ENCODE assay signal across 10 cellular contexts in the genomic region with DNA sequence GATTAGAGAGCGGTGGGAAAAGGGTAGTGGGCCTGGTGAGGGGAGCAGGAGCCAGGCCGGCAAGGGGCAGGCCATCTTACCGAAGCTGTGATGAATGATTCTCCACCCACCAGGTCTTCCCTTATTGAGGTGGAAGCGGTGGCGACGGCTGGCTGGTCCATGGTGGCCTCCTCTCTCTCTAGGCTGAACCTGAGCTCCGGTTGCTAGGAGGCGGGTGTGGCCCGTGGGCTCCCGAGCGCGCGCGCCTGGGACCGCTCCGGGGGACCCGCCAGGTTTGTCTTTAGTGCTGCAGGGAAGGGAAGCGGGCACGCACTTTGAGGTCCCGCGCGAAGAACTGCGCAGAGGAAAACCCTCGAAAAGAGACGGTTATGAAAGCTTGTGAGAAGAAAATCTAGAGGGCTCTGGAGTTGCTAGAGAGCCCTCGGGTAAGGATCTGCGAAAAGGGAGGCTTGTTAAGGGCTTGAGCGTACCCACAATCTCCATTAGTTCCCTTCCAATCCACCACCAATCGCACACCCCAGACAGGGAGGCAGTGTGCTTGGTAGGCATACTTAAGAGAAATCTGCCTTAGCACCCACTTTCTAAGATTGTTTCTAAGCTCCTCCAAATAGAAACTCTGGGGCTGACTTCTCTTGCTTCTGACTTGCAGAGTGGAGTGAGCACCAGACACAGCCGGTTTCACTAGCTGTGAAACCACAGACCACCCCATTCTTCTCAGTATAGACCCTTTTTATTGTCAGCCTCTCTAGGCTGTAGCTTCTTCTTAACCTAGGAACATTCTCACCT. TPM values are rescaled to one million over a fixed set of nuclear protein-coding genes. Genes with fewer than 3 reads are reported as not detected.
A peak's percentile ranks its signal among the peaks of the same experiment; 100 is the strongest.
DNase-seq lines count a peak whose midpoint lies in the region; TF ChIP-seq lines count a peak whose summit lies in the region.
"Had no signal": no experiment of that assay in that cellular context is flagged by ENCODE, and none has a peak within 500 bp of the region (broad histone marks: within the 10 kb centered on the region; RNA-seq: fewer than 3 reads in every experiment).

A gene with protein sequence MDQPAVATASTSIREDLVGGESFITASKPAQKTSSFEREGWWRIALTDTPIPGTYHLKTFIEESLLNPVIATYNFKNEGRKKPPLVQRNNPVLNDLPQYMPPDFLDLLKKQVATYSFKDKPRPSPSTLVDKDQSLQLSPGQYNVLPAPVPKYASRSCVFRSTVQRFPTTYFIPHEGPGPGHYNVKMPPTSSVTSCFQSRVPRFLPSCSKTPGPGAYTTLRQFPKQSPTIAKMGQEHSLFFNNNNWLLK (minus strand): TSS at position 218 of the 786 bp plus-strand sequence. CDS start 57 bp downstream, at position 161.

- no peak within 1 kb of the TSS for H3K23ac ChIP-seq in mesenchymal stem cell (ENCODE audit: low read length in 2 of 2)

- H3K9me3 ChIP-seq in Caco-2 = no peaks in the 10 kb centered on the region
- no peaks in the 10 kb centered on the region for H3K9me3 ChIP-seq in mesenchymal stem cell (ENCODE audit: control insufficient read depth, low read length)

- no peak within 1 kb of the TSS for H4K91ac ChIP-seq in mesenchymal stem cell (ENCODE audit: low read length)

- peaks cover 53% of the 10 kb centered on the region for H3K36me3 Mint-ChIP-seq in Caco-2 (ENCODE audit: insufficient read depth, unreplicated experiment)
- peaks cover 32% of the 10 kb centered on the region for H3K36me3 Mint-ChIP-seq in T-helper 2 cell treated with Interferon-gamma antibody and Interleukin-4, amounts not matched to agents 5 μg/mL and 100 μg/mL, for 36 hours (ENCODE audit: low read depth)

- no peak within 1 kb of the TSS for H3K18ac ChIP-seq in mesenchymal stem cell (ENCODE audit: low read depth in 1 of 2, low read length in 2 of 2)

- H2BK15ac ChIP-seq in mesenchymal stem cell (ENCODE audit: low read depth, poor library complexity, severe bottlenecking) = no peak within 1 kb of the TSS

- H4K8ac ChIP-seq in mesenchymal stem cell (ENCODE audit: low read length) = no peak within 1 kb of the TSS

- peak within 1 kb of the TSS; percentile 50 for H2AK5ac ChIP-seq in mesenchymal stem cell (ENCODE audit: low read length, severe bottlenecking)

- no peak within 1 kb of the TSS for H3K14ac ChIP-seq in mesenchymal stem cell (ENCODE audit: low read length in 2 of 2)

- H3K4me3 Mint-ChIP-seq in Caco-2 (ENCODE audit: unreplicated experiment) = no peak within 1 kb of the TSS
- no peak within 1 kb of the TSS for H3K4me3 Mint-ChIP-seq in T-helper 2 cell treated with Interferon-gamma antibody and Interleukin-4, amounts not matched to agents 5 μg/mL and 100 μg/mL, for 36 hours

- H2BK120ac ChIP-seq in mesenchymal stem cell (ENCODE audit: low read depth, low read length) = no peak within 1 kb of the TSS

- H3K9ac ChIP-seq in mesenchymal stem cell (ENCODE audit: low read length) = no peak within 1 kb of the TSS

- TF ChIP-seq CTCF in Caco-2 (IDR thresholded peaks at IDR 0.05; ENCODE audit: insufficient read depth in 1 of 2, low read depth in 1 of 2, low read length in 1 of 2, severe bottlenecking in 1 of 2, unreplicated experiment in 1 of 2) (no peak), GM20000 (IDR thresholded peaks at IDR 0.05; ENCODE audit: extremely low read depth, missing control alignments) (no peak), dorsolateral prefrontal cortex (IDR thresholded peaks at IDR 0.05 in 54 of 56, conservative IDR thresholded peaks at IDR 0.05 in 2 of 56; ENCODE audit: low read depth in 1 of 56, partially characterized antibody in 56 of 56) (no peak)

- H3K4me1 Mint-ChIP-seq in Caco-2 (ENCODE audit: low read depth, unreplicated experiment) = peaks cover 7% of the 10 kb centered on the region
- peaks cover 15% of the 10 kb centered on the region for H3K4me1 Mint-ChIP-seq in T-helper 2 cell treated with Interferon-gamma antibody and Interleukin-4, amounts not matched to agents 5 μg/mL and 100 μg/mL, for 36 hours (ENCODE audit: low read depth)

- no peak within 1 kb of the TSS for H2BK12ac ChIP-seq in mesenchymal stem cell (ENCODE audit: low read length in 2 of 2)

- H3K4me1 ChIP-seq in Caco-2 = peaks cover 16% of the 10 kb centered on the region; the same call in 1 of the 2 replicates
- H3K4me1 ChIP-seq in mesenchymal stem cell (ENCODE audit: control insufficient read depth, insufficient read depth, low read depth, low read length) = peaks cover 2% of the 10 kb centered on the region

- POLR2A ChIA-PET in Caco-2 (lab: Charles Lee) = no interaction called here

- no peak within 1 kb of the TSS for H3K4me2 ChIP-seq in mesenchymal stem cell (ENCODE audit: low read length, poor library complexity, severe bottlenecking)

- H3K27me3 ChIP-seq in Caco-2 (replicated peaks; ENCODE audit: control insufficient read depth, insufficient read depth, low read length) (no peaks in the 10 kb centered on the region), mesenchymal stem cell (ENCODE audit: control insufficient read depth in 1 of 2, insufficient read depth in 1 of 2, low read length in 2 of 2) (no peaks in the 10 kb centered on the region), dorsolateral prefrontal cortex (no peaks in the 10 kb centered on the region)

- intact Hi-C loops in Caco-2 (cut with micrococcal nuclease; ENCODE audit: unreplicated experiment) (no loop called here), dorsolateral prefrontal cortex (cut with DNase I) (no loop called here)

- no TSS peak for BruUV-seq in Caco-2 (replicated peaks; lab: Mats Ljungman, UMichigan)

- peak within 1 kb of the TSS; percentile 36 for H3K27ac ChIP-seq in mesenchymal stem cell (ENCODE audit: low read length, poor library complexity, severe bottlenecking)
- peak within 1 kb of the TSS in 27 of 59 donors; percentile 0 to 65 (median 27) for H3K27ac ChIP-seq in dorsolateral prefrontal cortex

- peak within 1 kb of the TSS; percentile 77 for H3K27ac Mint-ChIP-seq in Caco-2 (ENCODE audit: unreplicated experiment)
- peak within 1 kb of the TSS; percentile 12 for H3K27ac Mint-ChIP-seq in T-helper 2 cell treated with Interferon-gamma antibody and Interleukin-4, amounts not matched to agents 5 μg/mL and 100 μg/mL, for 36 hours

- H2BK5ac ChIP-seq in mesenchymal stem cell (ENCODE audit: low read depth, low read length, poor library complexity, severe bottlenecking) = no peak within 1 kb of the TSS

- no peak for DNase-seq in Caco-2
- DNase-seq in GM20000 (ENCODE audit: low spot score) = peak; percentile 30
- no peak for DNase-seq in T-helper 2 cell treated with Interferon-gamma antibody and Interleukin-4, amounts not matched to agents 5 μg/mL and 100 μg/mL, for 36 hours (ENCODE audit: low spot score)
- DNase-seq in mesenchymal stem cell = no peak
- no peak for DNase-seq in activated CD4-positive, CD25-positive, alpha-beta regulatory T cell (lab: John Stamatoyannopoulos, UW)
- DNase-seq in dorsolateral prefrontal cortex = no peak
- DNase-seq in 8988T = no peak
- no peak for DNase-seq in occipital lobe (lab: John Stamatoyannopoulos, UW)
- DNase-seq: DMS 273 treated with DMSO at 0.1 percent for 48 hours; stimulated activated naive CD4-positive, alpha-beta T cell treated with Interleukin-2 at 50 U/mL for 16 hours had no signal

- peak within 1 kb of the TSS in 1 of 2 experiments; percentile 30 for H3K4ac ChIP-seq in mesenchymal stem cell (ENCODE audit: low read depth in 1 of 2, low read length in 2 of 2)

- CTCF ChIA-PET in Caco-2 (lab: Charles Lee) = interaction anchor here (0.6 to 3.2 kb wide), 2 partner anchors 151 to 168 kb away, joined by 3 to 7 read pairs; no protein-coding TSS in a partner anchor

- no peak within 1 kb of the TSS for H2AFZ ChIP-seq in mesenchymal stem cell (ENCODE audit: low read depth, low read length)

- 98% methylated on average over 30 of the region's 30 CpGs for WGBS in mesenchymal stem cell

- no peaks in the 10 kb centered on the region for H3K79me1 ChIP-seq in mesenchymal stem cell (replicated peaks; ENCODE audit: low read length, poor library complexity, severe bottlenecking)

- H3K36me3 ChIP-seq in Caco-2 (ENCODE audit: control insufficient read depth, insufficient read depth, low read length) (peaks cover 5% of the 10 kb centered on the region), mesenchymal stem cell (ENCODE audit: control insufficient read depth in 1 of 2, insufficient read depth in 2 of 2, low read depth in 1 of 2, low read length in 2 of 2) (peaks cover 22 to 70% of the 10 kb centered on the region in 2 experiments)

- no peaks in the 10 kb centered on the region for H3K9me3 Mint-ChIP-seq in Caco-2 (ENCODE audit: unreplicated experiment)
- no peaks in the 10 kb centered on the region for H3K9me3 Mint-ChIP-seq in T-helper 2 cell treated with Interferon-gamma antibody and Interleukin-4, amounts not matched to agents 5 μg/mL and 100 μg/mL, for 36 hours

- H3K27me3 Mint-ChIP-seq in Caco-2 (ENCODE audit: insufficient read depth, unreplicated experiment) = no peaks in the 10 kb centered on the region
- no peaks in the 10 kb centered on the region for H3K27me3 Mint-ChIP-seq in T-helper 2 cell treated with Interferon-gamma antibody and Interleukin-4, amounts not matched to agents 5 μg/mL and 100 μg/mL, for 36 hours (ENCODE audit: low read depth)

- no peak within 1 kb of the TSS for H3K4me3 ChIP-seq in Caco-2 (ENCODE audit: low read depth, low read length)
- H3K4me3 ChIP-seq in mesenchymal stem cell (ENCODE audit: insufficient read depth in 1 of 2, low read depth in 1 of 2, low read length in 2 of 2) = no peak within 1 kb of the TSS
- H3K4me3 ChIP-seq in dorsolateral prefrontal cortex = no peak within 1 kb of the TSS

RNA-seq across cellular contexts. Expression of the gene that starts here (rescaled TPM):
- 0.46 and 0.79 TPM in 2 replicates for total RNA-seq in Caco-2 (2022)
- polyA plus RNA-seq in mesenchymal stem cell (2013, experiment 1 of 2) = 0.06 TPM
- polyA plus RNA-seq in mesenchymal stem cell (2013, experiment 2 of 2) = 0.05 TPM
- 1 to 10 TPM in 42 of 120 experiments, under 1 TPM in 47, not detected in 31; 0.29 to 2.8 (median 0.96) TPM for total RNA-seq in dorsolateral prefrontal cortex
- total RNA-seq in occipital lobe = 0.78 TPM
